Comparison of ENCODE assay signal across 1 cellular context in genomic region chr11:34052036-34052607, GRCh38.
TF ChIP-seq lines count a peak whose summit lies in the region.

No MANE protein-coding gene starts in this region.

TF ChIP-seq in K562, 482 proteins besides CTCF, POLR2A, EP300 and RAD21 (continued from another document and continues in another):
- TF ChIP-seq PURB (CRISPR knock-in tag; IDR thresholded peaks at IDR 0.05; ENCODE audit: low read depth): no peak
- TF ChIP-seq, protein P1, sequence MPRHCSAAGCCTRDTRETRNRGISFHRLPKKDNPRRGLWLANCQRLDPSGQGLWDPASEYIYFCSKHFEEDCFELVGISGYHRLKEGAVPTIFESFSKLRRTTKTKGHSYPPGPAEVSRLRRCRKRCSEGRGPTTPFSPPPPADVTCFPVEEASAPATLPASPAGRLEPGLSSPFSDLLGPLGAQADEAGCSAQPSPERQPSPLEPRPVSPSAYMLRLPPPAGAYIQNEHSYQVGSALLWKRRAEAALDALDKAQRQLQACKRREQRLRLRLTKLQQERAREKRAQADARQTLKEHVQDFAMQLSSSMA (CRISPR knock-in tag; IDR thresholded peaks at IDR 0.05): no peak
- no peak for TF ChIP-seq BDP1 (IDR thresholded peaks at IDR 0.05; ENCODE audit: insufficient read depth, insufficient read length)
- TF ChIP-seq MLLT1 (IDR thresholded peaks at IDR 0.05): peak; percentile 34 to 40; a peak in 2 of 4 replicates
- 0 out of 2 replicates have a peak, but pooled peaks have one; percentile 46 for TF ChIP-seq ZBTB1 (CRISPR knock-in tag; IDR thresholded peaks at IDR 0.05; ENCODE audit: borderline replicate concordance, low read depth)
- 0 out of 2 replicates have a peak, but pooled peaks have one; percentile 3 for TF ChIP-seq ZNF121 (CRISPR knock-in tag; conservative IDR thresholded peaks at IDR 0.05)
- peak; percentile 51; the same call in 1 of the 2 replicates for TF ChIP-seq EP400 (IDR thresholded peaks at IDR 0.05)
- peak; percentile 53; the same call in 1 of the 2 replicates for TF ChIP-seq E2F3 (CRISPR knock-in tag; IDR thresholded peaks at IDR 0.05)
- no peak; the same call in 1 of the 2 replicates for TF ChIP-seq MBD2 (IDR thresholded peaks at IDR 0.05; ENCODE audit: borderline replicate concordance, low read depth)
- TF ChIP-seq RBFOX2 (IDR thresholded peaks at IDR 0.05; ENCODE audit: low read depth, low read length): peak; percentile 84
- TF ChIP-seq IRF1 (CRISPR knock-in tag; IDR thresholded peaks at IDR 0.05; ENCODE audit: borderline replicate concordance): peak; percentile 56; the same call in 1 of the 2 replicates
- TF ChIP-seq RUNX1 (IDR thresholded peaks at IDR 0.05; ENCODE audit: low read depth): no peak
- peak; percentile 91 for TF ChIP-seq PCBP1 (IDR thresholded peaks at IDR 0.05; ENCODE audit: low read depth, low read length, poor library complexity, severe bottlenecking)
- TF ChIP-seq NFXL1 (CRISPR knock-in tag; IDR thresholded peaks at IDR 0.05): no peak
- peak; percentile 9 to 53 for TF ChIP-seq MAZ (CRISPR knock-in tag; conservative IDR thresholded peaks at IDR 0.05 in 1 of 2, IDR thresholded peaks at IDR 0.05 in 1 of 2)
- TF ChIP-seq TAL1 (IDR thresholded peaks at IDR 0.05): no peak
- peak; percentile 34 for TF ChIP-seq HNRNPK (IDR thresholded peaks at IDR 0.05; ENCODE audit: low read depth, low read length, poor library complexity, severe bottlenecking)
- no peak for TF ChIP-seq GTF2E2 (tag; IDR thresholded peaks at IDR 0.05)
- peak; percentile 82 for TF ChIP-seq ERF (CRISPR knock-in tag; IDR thresholded peaks at IDR 0.05)
- 0 out of 2 replicates have a peak, but pooled peaks have one; percentile 6 for TF ChIP-seq ZNF384 (IDR thresholded peaks at IDR 0.05; ENCODE audit: low read depth, low read length)
- TF ChIP-seq ELF4 (CRISPR knock-in tag; IDR thresholded peaks at IDR 0.05): peak; percentile 11; the same call in 1 of the 2 replicates
- peak; percentile 76 for TF ChIP-seq GABPA (tag; conservative IDR thresholded peaks at IDR 0.05; ENCODE audit: low read depth)
- TF ChIP-seq CHD2 (IDR thresholded peaks at IDR 0.05; ENCODE audit: low read depth, low read length): peak; percentile 79
- TF ChIP-seq PYGO2 (tag; IDR thresholded peaks at IDR 0.05): no peak
- no peak for TF ChIP-seq MCM3 (IDR thresholded peaks at IDR 0.05)
- TF ChIP-seq CBX3 (IDR thresholded peaks at IDR 0.05; ENCODE audit: borderline replicate concordance in 1 of 2, low read length in 2 of 2): peak in 1 of 2 experiments; percentile 11; a peak in 1 of 3 replicates
- 0 out of 2 replicates have a peak, but pooled peaks have one; percentile 32 for TF ChIP-seq SREBF2 (CRISPR knock-in tag; IDR thresholded peaks at IDR 0.05)
- peak; percentile 93 for TF ChIP-seq CREM (IDR thresholded peaks at IDR 0.05; ENCODE audit: low read depth)
- TF ChIP-seq GTF2F1 (IDR thresholded peaks at IDR 0.05; ENCODE audit: low read depth, low read length): 0 out of 2 replicates have a peak, but pooled peaks have one; percentile 48
- TF ChIP-seq, protein P2, sequence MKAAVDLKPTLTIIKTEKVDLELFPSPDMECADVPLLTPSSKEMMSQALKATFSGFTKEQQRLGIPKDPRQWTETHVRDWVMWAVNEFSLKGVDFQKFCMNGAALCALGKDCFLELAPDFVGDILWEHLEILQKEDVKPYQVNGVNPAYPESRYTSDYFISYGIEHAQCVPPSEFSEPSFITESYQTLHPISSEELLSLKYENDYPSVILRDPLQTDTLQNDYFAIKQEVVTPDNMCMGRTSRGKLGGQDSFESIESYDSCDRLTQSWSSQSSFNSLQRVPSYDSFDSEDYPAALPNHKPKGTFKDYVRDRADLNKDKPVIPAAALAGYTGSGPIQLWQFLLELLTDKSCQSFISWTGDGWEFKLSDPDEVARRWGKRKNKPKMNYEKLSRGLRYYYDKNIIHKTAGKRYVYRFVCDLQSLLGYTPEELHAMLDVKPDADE (conservative IDR thresholded peaks at IDR 0.05; ENCODE audit: control insufficient read depth, low read depth, low read length): peak; percentile 75
- TF ChIP-seq YY1 (IDR thresholded peaks at IDR 0.05; ENCODE audit: borderline replicate concordance in 1 of 3, control insufficient read depth in 1 of 3, extremely low read depth in 1 of 3, insufficient read depth in 3 of 3, insufficient read length in 1 of 3, insufficient replicate concordance in 2 of 3, low read depth in 1 of 3, low read length in 2 of 3): peak in 1 of 3 experiments; percentile 60
- TF ChIP-seq ZFX (CRISPR knock-in tag; IDR thresholded peaks at IDR 0.05): peak; percentile 53
- TF ChIP-seq PRPF4 (IDR thresholded peaks at IDR 0.05; ENCODE audit: insufficient read depth, low read depth, low read length, poor library complexity, severe bottlenecking): peak; percentile 75
- peak; percentile 28 to 66; a peak in 2 of 4 replicates for TF ChIP-seq MNT (conservative IDR thresholded peaks at IDR 0.05)
- no peak for TF ChIP-seq ZNF57 (CRISPR knock-in tag; IDR thresholded peaks at IDR 0.05)
- TF ChIP-seq MECOM (CRISPR knock-in tag; IDR thresholded peaks at IDR 0.05): no peak
- TF ChIP-seq RBM25 (IDR thresholded peaks at IDR 0.05; ENCODE audit: low read depth, low read length, severe bottlenecking): no peak
- no peak for TF ChIP-seq SETDB1 (IDR thresholded peaks at IDR 0.05; ENCODE audit: low read length)
- no peak for TF ChIP-seq MITF (IDR thresholded peaks at IDR 0.05)
- peak; percentile 34; the same call in 1 of the 2 replicates for TF ChIP-seq MYBL2 (IDR thresholded peaks at IDR 0.05; ENCODE audit: low read depth)
- no peak; the same call in 1 of the 2 replicates for TF ChIP-seq MYBL2 (CRISPR knock-in tag; IDR thresholded peaks at IDR 0.05; ENCODE audit: borderline replicate concordance)
- peak; percentile 69 for TF ChIP-seq KDM5B (IDR thresholded peaks at IDR 0.05; ENCODE audit: insufficient replicate concordance, low read depth, low read length)
- peak; percentile 42; the same call in 1 of the 2 replicates for TF ChIP-seq ESRRA (IDR thresholded peaks at IDR 0.05; ENCODE audit: borderline replicate concordance, low read depth)
- TF ChIP-seq TBL1XR1 (IDR thresholded peaks at IDR 0.05; ENCODE audit: low read length in 2 of 2): 0 out of 4 replicates have a peak, but pooled peaks of 1 of the 2 experiments have one; percentile 41
- 0 out of 2 replicates have a peak, but pooled peaks have one; percentile 18 for TF ChIP-seq DIDO1 (tag; IDR thresholded peaks at IDR 0.05; ENCODE audit: low read depth)
- no peak for TF ChIP-seq MAFF (IDR thresholded peaks at IDR 0.05; ENCODE audit: low read length)
- peak; percentile 43; the same call in 1 of the 2 replicates for TF ChIP-seq SP1 (CRISPR knock-in tag; IDR thresholded peaks at IDR 0.05)
- TF ChIP-seq SRF (CRISPR knock-in tag; IDR thresholded peaks at IDR 0.05): 0 out of 4 replicates have a peak, but pooled peaks of 1 of the 2 experiments have one; percentile 4
- peak; percentile 92 for TF ChIP-seq GATAD2B (IDR thresholded peaks at IDR 0.05; ENCODE audit: borderline replicate concordance)
- TF ChIP-seq ATF1 (CRISPR knock-in tag; IDR thresholded peaks at IDR 0.05): no peak; the same call in 1 of the 2 replicates
- peak; percentile 52 for TF ChIP-seq ATF1 (tag; IDR thresholded peaks at IDR 0.05)
- no peak for TF ChIP-seq RBM17 (IDR thresholded peaks at IDR 0.05; ENCODE audit: borderline replicate concordance, low read depth, low read length)
- TF ChIP-seq, protein P3, sequence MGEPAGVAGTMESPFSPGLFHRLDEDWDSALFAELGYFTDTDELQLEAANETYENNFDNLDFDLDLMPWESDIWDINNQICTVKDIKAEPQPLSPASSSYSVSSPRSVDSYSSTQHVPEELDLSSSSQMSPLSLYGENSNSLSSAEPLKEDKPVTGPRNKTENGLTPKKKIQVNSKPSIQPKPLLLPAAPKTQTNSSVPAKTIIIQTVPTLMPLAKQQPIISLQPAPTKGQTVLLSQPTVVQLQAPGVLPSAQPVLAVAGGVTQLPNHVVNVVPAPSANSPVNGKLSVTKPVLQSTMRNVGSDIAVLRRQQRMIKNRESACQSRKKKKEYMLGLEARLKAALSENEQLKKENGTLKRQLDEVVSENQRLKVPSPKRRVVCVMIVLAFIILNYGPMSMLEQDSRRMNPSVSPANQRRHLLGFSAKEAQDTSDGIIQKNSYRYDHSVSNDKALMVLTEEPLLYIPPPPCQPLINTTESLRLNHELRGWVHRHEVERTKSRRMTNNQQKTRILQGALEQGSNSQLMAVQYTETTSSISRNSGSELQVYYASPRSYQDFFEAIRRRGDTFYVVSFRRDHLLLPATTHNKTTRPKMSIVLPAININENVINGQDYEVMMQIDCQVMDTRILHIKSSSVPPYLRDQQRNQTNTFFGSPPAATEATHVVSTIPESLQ (CRISPR knock-in tag; IDR thresholded peaks at IDR 0.05): no peak
- TF ChIP-seq RFX1 (IDR thresholded peaks at IDR 0.05): no peak
- TF ChIP-seq, protein P4, sequence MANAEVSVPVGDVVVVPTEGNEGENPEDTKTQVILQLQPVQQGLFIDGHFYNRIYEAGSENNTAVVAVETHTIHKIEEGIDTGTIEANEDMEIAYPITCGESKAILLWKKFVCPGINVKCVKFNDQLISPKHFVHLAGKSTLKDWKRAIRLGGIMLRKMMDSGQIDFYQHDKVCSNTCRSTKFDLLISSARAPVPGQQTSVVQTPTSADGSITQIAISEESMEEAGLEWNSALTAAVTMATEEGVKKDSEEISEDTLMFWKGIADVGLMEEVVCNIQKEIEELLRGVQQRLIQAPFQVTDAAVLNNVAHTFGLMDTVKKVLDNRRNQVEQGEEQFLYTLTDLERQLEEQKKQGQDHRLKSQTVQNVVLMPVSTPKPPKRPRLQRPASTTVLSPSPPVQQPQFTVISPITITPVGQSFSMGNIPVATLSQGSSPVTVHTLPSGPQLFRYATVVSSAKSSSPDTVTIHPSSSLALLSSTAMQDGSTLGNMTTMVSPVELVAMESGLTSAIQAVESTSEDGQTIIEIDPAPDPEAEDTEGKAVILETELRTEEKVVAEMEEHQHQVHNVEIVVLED (CRISPR knock-in tag; IDR thresholded peaks at IDR 0.05): peak; percentile 27; the same call in 1 of the 2 replicates
